9 cellular contexts compared by ENCODE assay signal in genomic region chr13:99124695-99125334, GRCh38.
A peak's percentile ranks its signal among the peaks of the same experiment; 100 is the strongest.
DNase-seq lines count a peak whose midpoint lies in the region; ATAC-seq and TF ChIP-seq lines count a peak whose summit lies in the region.
"Had no signal": no experiment of that assay in that cellular context is flagged by ENCODE, and none has a peak within 500 bp of the region (broad histone marks: within the 10 kb centered on the region; RNA-seq: fewer than 3 reads in every experiment).

No MANE protein-coding gene starts in this region.

- ATAC-seq in GM19328 (IDR thresholded peaks at IDR 0.05; ENCODE audit: unreplicated experiment) (peak; percentile 65), HG03469 (IDR thresholded peaks at IDR 0.05; ENCODE audit: unreplicated experiment) (peak; percentile 78)
- ATAC-seq in activated CD8-positive, alpha-beta T cell treated with anti-CD3 and anti-CD28 coated beads for 36 hours, result peak; percentile 92

- H3K36me3 Mint-ChIP-seq in activated CD8-positive, alpha-beta T cell treated with anti-CD3 and anti-CD28 coated beads for 36 hours (ENCODE audit: low read depth), result peaks cover 5% of the 10 kb centered on the region
- H3K36me3 Mint-ChIP-seq: memory B cell had no signal

- peak overlapping the region; percentile 58 for H3K4me3 Mint-ChIP-seq in activated CD8-positive, alpha-beta T cell treated with anti-CD3 and anti-CD28 coated beads for 36 hours
- H3K4me3 Mint-ChIP-seq: memory B cell had no signal

- no peak for TF ChIP-seq CTCF in activated CD8-positive, alpha-beta T cell treated with anti-CD3 and anti-CD28 coated beads for 36 hours (IDR thresholded peaks at IDR 0.05)

- peaks cover 5% of the 10 kb centered on the region for H3K9me3 Mint-ChIP-seq in activated CD8-positive, alpha-beta T cell treated with anti-CD3 and anti-CD28 coated beads for 36 hours
- H3K9me3 Mint-ChIP-seq: memory B cell had no signal

- peaks cover 2% of the 10 kb centered on the region for H3K27me3 Mint-ChIP-seq in activated CD8-positive, alpha-beta T cell treated with anti-CD3 and anti-CD28 coated beads for 36 hours

- peaks cover 40% of the 10 kb centered on the region for H3K4me1 Mint-ChIP-seq in activated CD8-positive, alpha-beta T cell treated with anti-CD3 and anti-CD28 coated beads for 36 hours (ENCODE audit: low read depth)

- intact Hi-C loops in activated CD8-positive, alpha-beta T cell treated with anti-CD3 and anti-CD28 coated beads for 36 hours (cut with micrococcal nuclease), result no loop called here

- peak overlapping the region; percentile 78 for H3K27ac Mint-ChIP-seq in activated CD8-positive, alpha-beta T cell treated with anti-CD3 and anti-CD28 coated beads for 36 hours
- H3K27ac Mint-ChIP-seq: memory B cell had no signal

- CTCF ChIA-PET in activated CD8-positive, alpha-beta T cell treated with anti-CD3 and anti-CD28 coated beads for 36 hours (lab: Charles Lee), result interaction anchor here (0.8 to 1.7 kb wide), 5 partner anchors 8 to 312 kb away, joined by 3 to 7 read pairs (median 5); no protein-coding TSS in a partner anchor

- DNase-seq in COLO829 (ENCODE audit: low spot score), result peak; percentile 70
- DNase-seq in activated CD8-positive, alpha-beta T cell treated with anti-CD3 and anti-CD28 coated beads for 36 hours, result peak; percentile 37
- DNase-seq in iris pigment epithelial cell (ENCODE audit: low read depth), result peak; percentile 79
- no peak for DNase-seq in effector CD4-positive, alpha-beta T cell
- no peak for DNase-seq in activated gamma-delta T cell (lab: John Stamatoyannopoulos, UW)
- DNase-seq in GM19238 (ENCODE audit: insufficient read length, low spot score), result no peak

- POLR2A ChIA-PET in activated CD8-positive, alpha-beta T cell treated with anti-CD3 and anti-CD28 coated beads for 36 hours (lab: Charles Lee), result interaction anchor here (0.6 to 1.2 kb wide), 6 partner anchors 38 to 94 kb away, joined by 3 to 4 read pairs (median 4); partner anchors contain the start of gene UBAC2

Comparison
In these comparisons a context has a peak if more than half of its experiments do, and no peak if none do; other contexts are left out.
1. DNase-seq: peak in COLO829 (single experiment), activated CD8-positive, alpha-beta T cell treated with anti-CD3 and anti-CD28 coated beads for 36 hours (single experiment) and iris pigment epithelial cell (single experiment); none in effector CD4-positive, alpha-beta T cell (single experiment), activated gamma-delta T cell (single experiment) and GM19238 (single experiment).
2. Peak in every context shown above with its lines, with median percentiles within 50 percentile points of each other: ATAC-seq.